In genomic region chr2:156447761-156448160, GRCh38 we compare ENCODE assay signal across 1 cellular context.
TF ChIP-seq lines count a peak whose summit lies in the region.

No MANE protein-coding gene starts in this region.

TF ChIP-seq in K562, 482 proteins besides CTCF, POLR2A, EP300 and RAD21:
- TF ChIP-seq ZNF316 (IDR thresholded peaks at IDR 0.05) (peak; percentile 62), MAFG (tag; conservative IDR thresholded peaks at IDR 0.05) (0 out of 2 replicates have a peak, but pooled peaks have one; percentile 6), CREM (IDR thresholded peaks at IDR 0.05; ENCODE audit: low read depth) (no peak)
TF ChIP-seq in K562: peak in this region for 2.
